Comparison of ENCODE assay signal across 8 cellular contexts in genomic region chr6:149482542-149483261, GRCh38. TPM values are rescaled to one million over a fixed set of nuclear protein-coding genes. Genes with fewer than 3 reads are reported as not detected.
DNase-seq lines count a peak whose midpoint lies in the region; ATAC-seq and TF ChIP-seq lines count a peak whose summit lies in the region.

No MANE protein-coding gene starts in this region.

- intact Hi-C loops in activated CD4-positive, alpha-beta T cell treated with anti-CD3 and anti-CD28 coated beads, Interleukin-2, amount 10 ng/mL, durations not matched to agents 24 days and 14 days (cut with micrococcal nuclease): no loop called here
- intact Hi-C loops in activated naive CD4-positive, alpha-beta T cell treated with anti-CD3 and anti-CD28 coated beads for 36 hours (cut with micrococcal nuclease): no loop called here
- intact Hi-C loops in right lobe of liver (cut with DNase I): no loop called here

- H3K4me3 Mint-ChIP-seq in activated CD4-positive, alpha-beta T cell treated with anti-CD3 and anti-CD28 coated beads, Interleukin-2, amount 10 ng/mL, durations not matched to agents 24 days and 14 days: peak overlapping the region; percentile 90
- H3K4me3 Mint-ChIP-seq in activated naive CD4-positive, alpha-beta T cell treated with anti-CD3 and anti-CD28 coated beads for 36 hours: peak overlapping the region; percentile 94

- H3K27me3 ChIP-seq in right lobe of liver (no peaks in the 10 kb centered on the region), upper lobe of left lung (no peaks in the 10 kb centered on the region)

- H3K4me3 ChIP-seq in right lobe of liver (no peak overlapping the region), upper lobe of left lung (peak overlapping the region in 3 of 4 donors; percentile 23 to 39 (median 38))

- H3K36me3 ChIP-seq in right lobe of liver (no peaks in the 10 kb centered on the region), upper lobe of left lung (no peaks in the 10 kb centered on the region)

- H3K27me3 Mint-ChIP-seq in activated CD4-positive, alpha-beta T cell treated with anti-CD3 and anti-CD28 coated beads, Interleukin-2, amount 10 ng/mL, durations not matched to agents 24 days and 14 days: no peaks in the 10 kb centered on the region
- no peaks in the 10 kb centered on the region for H3K27me3 Mint-ChIP-seq in activated naive CD4-positive, alpha-beta T cell treated with anti-CD3 and anti-CD28 coated beads for 36 hours (ENCODE audit: low read depth)

- H3K4me1 ChIP-seq in right lobe of liver (no peaks in the 10 kb centered on the region), upper lobe of left lung (peaks cover 32 to 45% (median 41%) of the 10 kb centered on the region in 4 donors)

- H3K27ac ChIP-seq in right lobe of liver: peak overlapping the region; percentile 52 to 83 (median 70)
- peak overlapping the region; percentile 74 to 85 (median 83) for H3K27ac ChIP-seq in upper lobe of left lung

- H3K9me3 Mint-ChIP-seq in activated CD4-positive, alpha-beta T cell treated with anti-CD3 and anti-CD28 coated beads, Interleukin-2, amount 10 ng/mL, durations not matched to agents 24 days and 14 days: no peaks in the 10 kb centered on the region
- no peaks in the 10 kb centered on the region for H3K9me3 Mint-ChIP-seq in activated naive CD4-positive, alpha-beta T cell treated with anti-CD3 and anti-CD28 coated beads for 36 hours

- peak overlapping the region; percentile 96 for H3K27ac Mint-ChIP-seq in activated CD4-positive, alpha-beta T cell treated with anti-CD3 and anti-CD28 coated beads, Interleukin-2, amount 10 ng/mL, durations not matched to agents 24 days and 14 days
- H3K27ac Mint-ChIP-seq in activated naive CD4-positive, alpha-beta T cell treated with anti-CD3 and anti-CD28 coated beads for 36 hours: peak overlapping the region; percentile 97

- WGBS in right lobe of liver (ENCODE audit: insufficient coverage, low coverage, low lambda C conversion rate, missing lambda C conversion rate): 41% methylated on average over 8 of the region's 13 CpGs
- 53 to 54% methylated on average over 13 of the region's 13 CpGs for WGBS in upper lobe of left lung, 2 donors

- CTCF ChIA-PET in activated naive CD4-positive, alpha-beta T cell treated with anti-CD3 and anti-CD28 coated beads for 36 hours (lab: Charles Lee): interaction anchor here (0.7 to 2.3 kb wide), 4 partner anchors 23 to 359 kb away, joined by 3 to 5 read pairs (median 3); no protein-coding TSS in a partner anchor

- TF ChIP-seq EP300 in upper lobe of left lung (IDR thresholded peaks at IDR 0.05): no peak

- H3K4me1 Mint-ChIP-seq in activated CD4-positive, alpha-beta T cell treated with anti-CD3 and anti-CD28 coated beads, Interleukin-2, amount 10 ng/mL, durations not matched to agents 24 days and 14 days: peaks cover 64% of the 10 kb centered on the region
- H3K4me1 Mint-ChIP-seq in activated naive CD4-positive, alpha-beta T cell treated with anti-CD3 and anti-CD28 coated beads for 36 hours (ENCODE audit: low read depth): peaks cover 59% of the 10 kb centered on the region

- TF ChIP-seq POLR2A in right lobe of liver (IDR thresholded peaks at IDR 0.05) (no peak), upper lobe of left lung (IDR thresholded peaks at IDR 0.05) (no peak)

- H3K9me3 ChIP-seq in right lobe of liver (no peaks in the 10 kb centered on the region), upper lobe of left lung (no peaks in the 10 kb centered on the region)

- peaks cover 52% of the 10 kb centered on the region for H3K36me3 Mint-ChIP-seq in activated CD4-positive, alpha-beta T cell treated with anti-CD3 and anti-CD28 coated beads, Interleukin-2, amount 10 ng/mL, durations not matched to agents 24 days and 14 days (ENCODE audit: low read depth)
- peaks cover 59% of the 10 kb centered on the region for H3K36me3 Mint-ChIP-seq in activated naive CD4-positive, alpha-beta T cell treated with anti-CD3 and anti-CD28 coated beads for 36 hours (ENCODE audit: low read depth)

- peak; percentile 17 to 51 (median 28) for ATAC-seq in right lobe of liver
- peak; percentile 41 to 55 for ATAC-seq in upper lobe of left lung (ENCODE audit: low FRiP score in 2 of 2)
- ATAC-seq in GM18519 (IDR thresholded peaks at IDR 0.05; ENCODE audit: low FRiP score, unreplicated experiment): no peak

- no peak for TF ChIP-seq CTCF in right lobe of liver (IDR thresholded peaks at IDR 0.05)
- no peak for TF ChIP-seq CTCF in upper lobe of left lung (IDR thresholded peaks at IDR 0.05)

- DNase-seq in activated CD4-positive, alpha-beta T cell treated with anti-CD3 and anti-CD28 coated beads, Interleukin-2, amount 10 ng/mL, durations not matched to agents 24 days and 14 days: peak; percentile 76
- DNase-seq in activated CD4-positive, alpha-beta T cell treated with anti-CD3 and anti-CD28 coated beads, Interleukin-2, amount 50 U/mL, for 48 hours: no peak
- peak; percentile 35 for DNase-seq in activated naive CD4-positive, alpha-beta T cell treated with anti-CD3 and anti-CD28 coated beads for 36 hours
- no peak for DNase-seq in right lobe of liver
- DNase-seq in upper lobe of left lung: peak in 1 of 2 donors; percentile 27
- no peak for DNase-seq in DMS79 (lab: John Stamatoyannopoulos, UW)
- DNase-seq in NCI-H345 treated with DMSO at 0.1 percent for 48 hours (lab: John Stamatoyannopoulos, UW; ENCODE audit: unreplicated experiment): no peak

RNA-seq across cellular contexts. Expression of gene ZC3H12D, which starts 2.1 kb away (rescaled TPM):
- total RNA-seq in activated CD4-positive, alpha-beta T cell treated with anti-CD3 and anti-CD28 coated beads, Interleukin-2, amount 10 ng/mL, durations not matched to agents 24 days and 14 days: 79.6 and 79.8 TPM in 2 replicates
- total RNA-seq in activated naive CD4-positive, alpha-beta T cell treated with anti-CD3 and anti-CD28 coated beads for 36 hours: 10 to 100 TPM; 75.8 to 82.7 TPM
- total RNA-seq in right lobe of liver (1 to 10 TPM in 1 of 6 experiments, under 1 TPM in 5; 0.49 to 1.4 (median 0.90) TPM), upper lobe of left lung (1 to 10 TPM; 1.4 to 5.7 (median 2.6) TPM)

Comparison
In these comparisons a context has a peak if more than half of its experiments do, and no peak if none do; other contexts are left out.
1. DNase-seq: peak in activated CD4-positive, alpha-beta T cell treated with anti-CD3 and anti-CD28 coated beads, Interleukin-2, amount 10 ng/mL, durations not matched to agents 24 days and 14 days (single experiment) and activated naive CD4-positive, alpha-beta T cell treated with anti-CD3 and anti-CD28 coated beads for 36 hours (single experiment); none in activated CD4-positive, alpha-beta T cell treated with anti-CD3 and anti-CD28 coated beads, Interleukin-2, amount 50 U/mL, for 48 hours (0 of 2), right lobe of liver (0 of 3), DMS79 (single experiment) and NCI-H345 treated with DMSO at 0.1 percent for 48 hours (single experiment).
2. H3K4me3 ChIP-seq: peak in upper lobe of left lung (3 of 4); none in right lobe of liver (0 of 3).
3. RNA of gene ZC3H12D, which starts 2.1 kb away (total RNA-seq): 75.8 to 82.7 TPM in activated naive CD4-positive, alpha-beta T cell treated with anti-CD3 and anti-CD28 coated beads for 36 hours and 79.6 to 79.8 TPM in activated CD4-positive, alpha-beta T cell treated with anti-CD3 and anti-CD28 coated beads, Interleukin-2, amount 10 ng/mL, durations not matched to agents 24 days and 14 days; 1.4 to 5.7 TPM in upper lobe of left lung and 0.49 to 1.4 TPM in right lobe of liver; every median in the first group is over 10 times any median in the second.